Comparison of ENCODE assay signal across 12 cellular contexts in the genomic region with DNA sequence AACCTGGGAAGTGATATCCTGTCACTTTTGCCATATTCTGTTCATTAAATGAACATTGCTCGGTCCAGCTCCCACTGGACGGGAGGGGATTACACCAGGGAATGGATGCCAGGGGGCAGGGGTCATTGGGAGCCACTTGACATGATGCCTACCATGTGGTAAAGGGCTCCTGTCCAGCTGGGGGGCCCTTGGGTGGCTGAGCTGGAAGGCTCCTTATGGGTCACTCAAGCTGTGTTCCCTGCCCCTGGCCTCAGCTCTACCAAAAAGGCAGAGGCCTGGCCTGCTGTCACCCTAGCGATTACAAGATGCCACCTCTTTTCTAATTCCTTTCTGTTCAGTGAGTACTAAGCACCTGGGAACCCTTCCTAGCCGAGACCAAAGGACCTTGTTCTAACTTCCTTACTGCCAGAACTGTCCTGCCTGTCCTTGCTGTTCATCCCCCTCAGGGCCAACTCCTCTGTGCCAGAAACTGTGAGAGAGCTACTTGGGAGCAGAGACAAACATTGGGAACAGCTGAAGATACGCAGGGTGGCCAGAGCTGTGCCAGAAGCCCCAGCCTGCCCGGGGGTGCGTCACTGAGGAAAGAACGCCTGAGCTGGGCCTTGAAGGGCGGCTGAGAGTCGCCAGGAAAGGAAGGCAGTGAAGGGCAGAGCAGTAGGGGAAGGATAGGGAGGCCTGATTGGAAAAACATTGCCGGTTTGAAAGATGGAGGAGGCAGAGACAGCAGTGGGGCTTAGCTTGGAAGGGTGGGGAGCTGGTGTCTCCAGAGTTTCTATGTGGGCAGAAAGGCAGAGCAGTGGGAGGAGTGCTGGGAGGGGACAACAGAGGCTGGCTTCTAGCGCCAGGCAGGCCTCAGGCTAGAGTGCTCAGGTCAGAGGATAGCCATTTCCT. TPM values are rescaled to one million over a fixed set of nuclear protein-coding genes. Genes with fewer than 3 reads are reported as not detected.
DNase-seq lines count a peak whose midpoint lies in the region; ATAC-seq and TF ChIP-seq lines count a peak whose summit lies in the region.
"Had no signal": no experiment of that assay in that cellular context is flagged by ENCODE, and none has a peak within 500 bp of the region (broad histone marks: within the 10 kb centered on the region; RNA-seq: fewer than 3 reads in every experiment).

No MANE protein-coding gene starts in this region.

- no peak overlapping the region for H2BK12ac ChIP-seq in mesenchymal stem cell (ENCODE audit: low read length in 2 of 2)

- ATAC-seq in T-helper 17 cell (no peak), GM18868 (IDR thresholded peaks at IDR 0.05; ENCODE audit: unreplicated experiment) (no peak)
- no peak for ATAC-seq in stimulated activated memory B cell treated with anti-CD40 and anti-IgM and Interleukin-4, amounts not matched to agents 10 μg/mL and 1 μg/mL and 100 μg/mL, for 72 hours

- H3K36me3 Mint-ChIP-seq in activated naive CD4-positive, alpha-beta T cell treated with anti-CD3 and anti-CD28 coated beads for 36 hours (ENCODE audit: low read depth) = no peaks in the 10 kb centered on the region
- no peaks in the 10 kb centered on the region for H3K36me3 Mint-ChIP-seq in T-helper 17 cell (ENCODE audit: low read depth)
- peaks cover 33% of the 10 kb centered on the region for H3K36me3 Mint-ChIP-seq in stimulated activated memory B cell treated with anti-CD40 and anti-IgM and Interleukin-4, amounts not matched to agents 10 μg/mL and 1 μg/mL and 100 μg/mL, for 72 hours
- H3K36me3 Mint-ChIP-seq: brain had no signal

- H3K9me3 ChIP-seq in T-helper 17 cell (ENCODE audit: control insufficient read depth, low read length, poor library complexity, severe bottlenecking) (no peaks in the 10 kb centered on the region), mesenchymal stem cell (ENCODE audit: control insufficient read depth, low read length) (no peaks in the 10 kb centered on the region)
- H3K9me3 ChIP-seq: heart left ventricle, uterus had no signal

- no peak overlapping the region for H3K27ac ChIP-seq in mesenchymal stem cell (ENCODE audit: low read length, poor library complexity, severe bottlenecking)
- H3K27ac ChIP-seq: uterus had no signal

- no peaks in the 10 kb centered on the region for H3K27me3 Mint-ChIP-seq in activated naive CD4-positive, alpha-beta T cell treated with anti-CD3 and anti-CD28 coated beads for 36 hours (ENCODE audit: low read depth)
- no peaks in the 10 kb centered on the region for H3K27me3 Mint-ChIP-seq in T-helper 17 cell
- H3K27me3 Mint-ChIP-seq in stimulated activated memory B cell treated with anti-CD40 and anti-IgM and Interleukin-4, amounts not matched to agents 10 μg/mL and 1 μg/mL and 100 μg/mL, for 72 hours = no peaks in the 10 kb centered on the region

- H3K4me3 ChIP-seq in mesenchymal stem cell (ENCODE audit: insufficient read depth in 1 of 2, low read depth in 1 of 2, low read length in 2 of 2) = no peak overlapping the region
- H3K4me3 ChIP-seq: heart left ventricle, uterus had no signal

- in situ Hi-C loops in GM13976 (cut with MboI; ENCODE audit: low sequenced_read_pairs, unreplicated experiment) = loop anchor here (10.0 kb wide), 2 partner anchors 63 to 353 kb away; no protein-coding TSS in a partner anchor

- H2BK120ac ChIP-seq in mesenchymal stem cell (ENCODE audit: low read depth, low read length) = no peak overlapping the region

- no peak overlapping the region for H3K4ac ChIP-seq in mesenchymal stem cell (ENCODE audit: low read depth in 1 of 2, low read length in 2 of 2)

- no peak overlapping the region for H2BK5ac ChIP-seq in mesenchymal stem cell (ENCODE audit: low read depth, low read length, poor library complexity, severe bottlenecking)

- peak overlapping the region; percentile 12 for H3K9ac ChIP-seq in mesenchymal stem cell (ENCODE audit: low read length)

- H3K4me1 ChIP-seq in mesenchymal stem cell (ENCODE audit: control insufficient read depth, insufficient read depth, low read depth, low read length) = peaks cover 6% of the 10 kb centered on the region
- H3K4me1 ChIP-seq: uterus had no signal

- intact Hi-C loops in activated naive CD4-positive, alpha-beta T cell treated with anti-CD3 and anti-CD28 coated beads for 36 hours (cut with micrococcal nuclease) = loop anchor here (2.0 to 5.0 kb wide), 2 partner anchors 79 to 515 kb away; no protein-coding TSS in a partner anchor

- peak overlapping the region; percentile 44 for H3K27ac Mint-ChIP-seq in activated naive CD4-positive, alpha-beta T cell treated with anti-CD3 and anti-CD28 coated beads for 36 hours
- H3K27ac Mint-ChIP-seq in T-helper 17 cell = peak overlapping the region; percentile 21
- peak overlapping the region; percentile 34 for H3K27ac Mint-ChIP-seq in stimulated activated memory B cell treated with anti-CD40 and anti-IgM and Interleukin-4, amounts not matched to agents 10 μg/mL and 1 μg/mL and 100 μg/mL, for 72 hours
- H3K27ac Mint-ChIP-seq: brain had no signal

- H3K14ac ChIP-seq in mesenchymal stem cell (ENCODE audit: low read length in 2 of 2) = no peak overlapping the region

- H3K23ac ChIP-seq in mesenchymal stem cell (ENCODE audit: low read length in 2 of 2) = no peak overlapping the region

- H2AFZ ChIP-seq in mesenchymal stem cell (ENCODE audit: low read depth, low read length) = no peak overlapping the region

- peak overlapping the region; percentile 3 for H2BK15ac ChIP-seq in mesenchymal stem cell (ENCODE audit: low read depth, poor library complexity, severe bottlenecking)

- no peak overlapping the region for H3K4me3 Mint-ChIP-seq in activated naive CD4-positive, alpha-beta T cell treated with anti-CD3 and anti-CD28 coated beads for 36 hours
- no peak overlapping the region for H3K4me3 Mint-ChIP-seq in T-helper 17 cell
- H3K4me3 Mint-ChIP-seq in stimulated activated memory B cell treated with anti-CD40 and anti-IgM and Interleukin-4, amounts not matched to agents 10 μg/mL and 1 μg/mL and 100 μg/mL, for 72 hours = no peak overlapping the region
- H3K4me3 Mint-ChIP-seq: brain had no signal

- no peak overlapping the region for H4K91ac ChIP-seq in mesenchymal stem cell (ENCODE audit: low read length)

- no peaks in the 10 kb centered on the region for H3K27me3 ChIP-seq in mesenchymal stem cell (ENCODE audit: control insufficient read depth in 1 of 2, insufficient read depth in 1 of 2, low read length in 2 of 2)
- H3K27me3 ChIP-seq: heart left ventricle, uterus had no signal

- H3K18ac ChIP-seq in mesenchymal stem cell (ENCODE audit: low read depth in 1 of 2, low read length in 2 of 2) = no peak overlapping the region

- no peak for TF ChIP-seq CTCF in GM13976 (IDR thresholded peaks at IDR 0.05; ENCODE audit: borderline replicate concordance, control extremely low read depth, extremely low read depth, insufficient read depth, missing control alignments)

- CTCF ChIA-PET in activated naive CD4-positive, alpha-beta T cell treated with anti-CD3 and anti-CD28 coated beads for 36 hours (lab: Charles Lee) = interaction anchor here (0.8 to 2.9 kb wide), 16 partner anchors 9 to 369 kb away, joined by 3 to 66 read pairs (median 3); partner anchors contain the start of gene UVRAG

- peaks cover 0 to 61% of the 10 kb centered on the region in 2 experiments for H3K36me3 ChIP-seq in mesenchymal stem cell (ENCODE audit: control insufficient read depth in 1 of 2, insufficient read depth in 2 of 2, low read depth in 1 of 2, low read length in 2 of 2)
- H3K36me3 ChIP-seq: heart left ventricle, uterus had no signal

- DNase-seq in activated naive CD4-positive, alpha-beta T cell treated with anti-CD3 and anti-CD28 coated beads for 36 hours = no peak
- no peak for DNase-seq in activated naive CD4-positive, alpha-beta T cell treated with Interleukin-2 at 50 U/mL for 16 hours
- DNase-seq in T-helper 17 cell = no peak
- DNase-seq in mesenchymal stem cell = no peak
- DNase-seq in GM13976 (ENCODE audit: low spot score) = no peak
- DNase-seq in NCI-H2107 (lab: John Stamatoyannopoulos, UW) = no peak
- DNase-seq: NCI-H187 treated with DMSO at 0.1 percent for 48 hours had no signal

- 92% methylated on average over 12 of the region's 12 CpGs for WGBS in mesenchymal stem cell

- H4K8ac ChIP-seq in mesenchymal stem cell (ENCODE audit: low read length) = no peak overlapping the region

- no peaks in the 10 kb centered on the region for H3K79me1 ChIP-seq in mesenchymal stem cell (replicated peaks; ENCODE audit: low read length, poor library complexity, severe bottlenecking)

- H3K4me2 ChIP-seq in mesenchymal stem cell (ENCODE audit: low read length, poor library complexity, severe bottlenecking) = no peak overlapping the region

- no peak overlapping the region for H2AK5ac ChIP-seq in mesenchymal stem cell (ENCODE audit: low read length, severe bottlenecking)

- peaks cover 12% of the 10 kb centered on the region for H3K4me1 Mint-ChIP-seq in activated naive CD4-positive, alpha-beta T cell treated with anti-CD3 and anti-CD28 coated beads for 36 hours (ENCODE audit: low read depth)
- peaks cover 23% of the 10 kb centered on the region for H3K4me1 Mint-ChIP-seq in T-helper 17 cell
- H3K4me1 Mint-ChIP-seq in stimulated activated memory B cell treated with anti-CD40 and anti-IgM and Interleukin-4, amounts not matched to agents 10 μg/mL and 1 μg/mL and 100 μg/mL, for 72 hours = peaks cover 15% of the 10 kb centered on the region

- H3K9me3 Mint-ChIP-seq in activated naive CD4-positive, alpha-beta T cell treated with anti-CD3 and anti-CD28 coated beads for 36 hours = no peaks in the 10 kb centered on the region
- H3K9me3 Mint-ChIP-seq in stimulated activated memory B cell treated with anti-CD40 and anti-IgM and Interleukin-4, amounts not matched to agents 10 μg/mL and 1 μg/mL and 100 μg/mL, for 72 hours = no peaks in the 10 kb centered on the region
- H3K9me3 Mint-ChIP-seq: brain had no signal

RNA-seq across cellular contexts. Expression of gene UVRAG, which starts 12.7 kb away (rescaled TPM):
- 10 to 100 TPM; 15.9 to 18.3 TPM for total RNA-seq in activated naive CD4-positive, alpha-beta T cell treated with anti-CD3 and anti-CD28 coated beads for 36 hours
- 10 to 100 TPM; 25.2 to 29.8 TPM for total RNA-seq in T-helper 17 cell
- 10.1 TPM for polyA plus RNA-seq in mesenchymal stem cell (2013, experiment 1 of 2)
- 10.5 TPM for polyA plus RNA-seq in mesenchymal stem cell (2013, experiment 2 of 2)

RNA-seq across cellular contexts. Expression of gene DGAT2, which starts 33.7 kb away (rescaled TPM):
- total RNA-seq in activated naive CD4-positive, alpha-beta T cell treated with anti-CD3 and anti-CD28 coated beads for 36 hours = 1 to 10 TPM; 3.4 to 4.2 TPM
- 1 to 10 TPM in 1 of 2 donors, under 1 TPM in 1; 0.55 to 1.2 TPM for total RNA-seq in T-helper 17 cell
- 0.35 TPM for polyA plus RNA-seq in mesenchymal stem cell (2013, experiment 1 of 2)
- 0.56 TPM for polyA plus RNA-seq in mesenchymal stem cell (2013, experiment 2 of 2)
